ENCODE assay signal across 14 cellular contexts in the genomic region with DNA sequence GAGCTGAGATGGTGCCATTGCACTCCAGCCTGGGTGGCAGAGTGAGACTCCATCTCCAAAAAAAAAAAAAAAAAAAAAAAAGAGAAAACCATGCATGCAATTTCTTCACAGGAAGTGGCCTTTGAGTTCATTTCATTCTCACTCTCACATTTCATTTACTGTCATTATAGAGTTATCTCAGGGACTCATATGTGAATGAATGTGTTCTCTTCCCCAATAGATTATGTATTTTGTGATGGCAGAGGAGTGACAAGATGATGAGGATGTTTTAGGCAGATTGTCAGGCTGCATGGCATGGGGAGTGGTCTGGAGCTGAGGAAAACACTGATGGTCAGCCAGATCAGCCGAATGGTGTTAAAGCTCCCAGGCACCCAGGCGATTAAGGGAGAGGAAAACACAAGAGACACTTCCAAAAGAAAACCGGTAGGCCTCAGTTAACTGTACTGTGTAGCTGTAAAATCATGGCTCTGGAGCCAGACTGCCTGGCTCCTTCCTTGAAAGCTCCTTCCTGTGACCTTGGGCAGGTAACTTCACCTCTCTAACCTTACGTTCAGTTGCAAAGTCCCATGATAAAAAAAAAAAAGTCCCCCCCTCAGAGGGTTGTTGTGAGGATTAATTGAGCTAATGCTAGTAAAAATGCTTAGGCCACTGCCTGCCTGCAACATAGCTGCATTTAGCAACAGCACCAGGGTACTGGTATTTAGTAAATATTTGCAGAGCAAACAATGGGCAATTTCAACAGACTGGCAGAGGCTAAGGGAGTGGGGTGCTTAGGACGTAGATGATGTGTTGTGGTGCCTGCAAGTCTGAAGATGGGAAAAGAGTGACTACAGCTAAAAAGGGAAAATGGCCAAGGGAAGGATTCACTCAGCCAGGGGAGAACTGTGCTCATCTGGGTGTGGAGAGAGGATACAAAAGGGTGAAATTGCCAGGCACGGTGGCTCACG. TPM values are rescaled to one million over a fixed set of nuclear protein-coding genes. Genes with fewer than 3 reads are reported as not detected.
DNase-seq lines count a peak whose midpoint lies in the region; ATAC-seq, FAIRE-seq and TF ChIP-seq lines count a peak whose summit lies in the region.
"Had no signal": no experiment of that assay in that cellular context is flagged by ENCODE, and none has a peak within 500 bp of the region (broad histone marks: within the 10 kb centered on the region; RNA-seq: fewer than 3 reads in every experiment).

No MANE protein-coding gene starts in this region.

- H3K27me3 Mint-ChIP-seq in activated T-cell treated with anti-CD3 and anti-CD28 coated beads, Interleukin-2, amount 50 U/mL, for 72 hours (ENCODE audit: low read depth): no peaks in the 10 kb centered on the region
- H3K27me3 Mint-ChIP-seq: activated B cell treated with CpG ODN at 0.5 μM for 24 hours, memory B cell had no signal

- H3K27me3 ChIP-seq in stomach: no peaks in the 10 kb centered on the region
- H3K27me3 ChIP-seq in tibial nerve: no peaks in the 10 kb centered on the region
- H3K27me3 ChIP-seq: spleen had no signal

- peaks cover 46 to 75% (median 59%) of the 10 kb centered on the region in 4 donors for H3K4me1 ChIP-seq in stomach
- H3K4me1 ChIP-seq in tibial nerve: peaks cover 0 to 27% (median 18%) of the 10 kb centered on the region in 4 donors

- H3K36me3 Mint-ChIP-seq in activated T-cell treated with anti-CD3 and anti-CD28 coated beads, Interleukin-2, amount 50 U/mL, for 72 hours (ENCODE audit: insufficient read depth in 2 of 2): peaks cover 0 to 8% of the 10 kb centered on the region in 2 donors

- H3K4me3 ChIP-seq in stomach (no peak overlapping the region), tibial nerve (no peak overlapping the region)
- H3K4me3 ChIP-seq: spleen had no signal

- TF ChIP-seq CTCF in stomach (IDR thresholded peaks at IDR 0.05) (no peak), tibial nerve (IDR thresholded peaks at IDR 0.05) (no peak)

- H3K9me3 Mint-ChIP-seq in activated T-cell treated with anti-CD3 and anti-CD28 coated beads, Interleukin-2, amount 50 U/mL, for 72 hours: no peaks in the 10 kb centered on the region
- H3K9me3 Mint-ChIP-seq: activated B cell treated with CpG ODN at 0.5 μM for 24 hours, memory B cell had no signal

- 33 to 56% (median 45%) methylated on average over 7 of the region's 7 CpGs for WGBS in stomach, 5 donors
- WGBS in tibial nerve, 2 donors: 75 to 80% methylated on average over 7 of the region's 7 CpGs

- peak; percentile 61 to 63 for ATAC-seq in activated T-cell treated with anti-CD3 and anti-CD28 coated beads, Interleukin-2, amount 50 U/mL, for 72 hours (replicated peaks in 1 of 2)

- TF ChIP-seq POLR2A in stomach (IDR thresholded peaks at IDR 0.05): no peak
- TF ChIP-seq POLR2A in tibial nerve (IDR thresholded peaks at IDR 0.05): no peak

- H3K9me3 ChIP-seq in stomach (no peaks in the 10 kb centered on the region), tibial nerve (no peaks in the 10 kb centered on the region)
- H3K9me3 ChIP-seq: spleen had no signal

- H3K36me3 ChIP-seq in stomach (peaks cover 0 to 25% (median 18%) of the 10 kb centered on the region in 4 donors), tibial nerve (peaks cover 0 to 33% (median 0%) of the 10 kb centered on the region in 3 donors)

- no peak for TF ChIP-seq EP300 in stomach (IDR thresholded peaks at IDR 0.05)
- TF ChIP-seq EP300 in tibial nerve (IDR thresholded peaks at IDR 0.05): no peak

- peak overlapping the region; percentile 51 for H3K27ac Mint-ChIP-seq in activated T-cell treated with anti-CD3 and anti-CD28 coated beads, Interleukin-2, amount 50 U/mL, for 72 hours
- H3K27ac Mint-ChIP-seq: activated B cell treated with CpG ODN at 0.5 μM for 24 hours, memory B cell had no signal

- intact Hi-C loops in stomach (cut with DNase I; ENCODE audit: low total_unique reads): no loop called here

- peaks cover 62% of the 10 kb centered on the region for H3K4me1 Mint-ChIP-seq in activated T-cell treated with anti-CD3 and anti-CD28 coated beads, Interleukin-2, amount 50 U/mL, for 72 hours (ENCODE audit: low read depth)

- no peak for FAIRE-seq in GM19239 (lab: Jason Lieb, UNC)
- FAIRE-seq: GM12892 had no signal

- H3K27ac ChIP-seq in stomach (peak overlapping the region; percentile 54 to 75 (median 70)), tibial nerve (no peak overlapping the region)

- peak overlapping the region; percentile 49 to 80 for H3K4me3 Mint-ChIP-seq in activated T-cell treated with anti-CD3 and anti-CD28 coated beads, Interleukin-2, amount 50 U/mL, for 72 hours
- H3K4me3 Mint-ChIP-seq: activated B cell treated with CpG ODN at 0.5 μM for 24 hours, memory B cell had no signal

- no peak for DNase-seq in activated T-cell treated with anti-CD3 and anti-CD28 coated beads, Interleukin-2, amount 50 U/mL, for 72 hours
- no peak for DNase-seq in activated T-cell treated with anti-CD3 and anti-CD28 coated beads for 4 hours
- DNase-seq in NCI-H748 (lab: John Stamatoyannopoulos, UW; ENCODE audit: unreplicated experiment): peak; percentile 88
- DNase-seq in cerebellar cortex (ENCODE audit: low spot score): peak; percentile 56
- peak; percentile 40 for DNase-seq in stomach
- DNase-seq in GM19239 (ENCODE audit: insufficient read length, low spot score): no peak
- DNase-seq in tibial nerve (ENCODE audit: low spot score in 2 of 2): no peak
- no peak for DNase-seq in kidney glomerular epithelial cell (lab: John Stamatoyannopoulos, UW)
- DNase-seq: activated B cell treated with CpG ODN at 0.5 μM for 24 hours; NK-92 treated with Interleukin-12 subunit alpha and Interleukin-12 subunit beta, amount 100 ng/mL, for 24 hours; spleen; stimulated activated naive CD4-positive, alpha-beta T cell had no signal

RNA-seq across cellular contexts. Expression of a gene that starts 6.9 kb away (rescaled TPM):
- total RNA-seq in activated T-cell treated with anti-CD3 and anti-CD28 coated beads, Interleukin-2, amount 50 U/mL, for 72 hours: 1 to 10 TPM; 7.2 to 7.8 TPM
- 100 to 1,000 TPM in 1 of 5 donors, 10 to 100 TPM in 3, 1 to 10 TPM in 1; 6.4 to 213 (median 21.3) TPM for total RNA-seq in stomach
- 10 to 100 TPM in 2 of 3 donors, 1 to 10 TPM in 1; 8.8 to 18.3 (median 10.4) TPM for polyA plus RNA-seq in stomach
- 10 to 100 TPM; 14.6 to 28.2 (median 23.3) TPM for total RNA-seq in tibial nerve

RNA-seq across cellular contexts. Expression of a gene that starts 8.6 kb away (rescaled TPM):
- total RNA-seq in activated T-cell treated with anti-CD3 and anti-CD28 coated beads, Interleukin-2, amount 50 U/mL, for 72 hours: 1 to 10 TPM; 3.2 to 4.5 TPM
- total RNA-seq in stomach (10 to 100 TPM in 2 of 5 donors, 1 to 10 TPM in 2, not detected in 1; 1.8 to 26.4 (median 11.0) TPM), tibial nerve (10 to 100 TPM in 1 of 4 donors, 1 to 10 TPM in 3; 6.8 to 10.0 (median 8.5) TPM)
- 1 to 10 TPM; 1.9 to 3.7 (median 2.1) TPM for polyA plus RNA-seq in stomach

RNA-seq across cellular contexts. Expression of a gene that starts 35.2 kb away (rescaled TPM):
- total RNA-seq in activated T-cell treated with anti-CD3 and anti-CD28 coated beads, Interleukin-2, amount 50 U/mL, for 72 hours: 10 to 100 TPM; 62.2 to 75.3 TPM
- total RNA-seq in stomach (10 to 100 TPM in 1 of 5 donors, 1 to 10 TPM in 4; 1.2 to 16.2 (median 9.0) TPM), tibial nerve (100 to 1,000 TPM in 1 of 4 donors, 10 to 100 TPM in 3; 37.5 to 109 (median 77.7) TPM)
- polyA plus RNA-seq in stomach: 1 to 10 TPM; 2.4 to 4.6 (median 2.5) TPM

Comparison
In these comparisons a context has a peak if more than half of its experiments do, and no peak if none do; other contexts are left out.
1. DNase-seq: peak in NCI-H748 (single experiment), cerebellar cortex (single experiment) and stomach (single experiment); none in activated T-cell treated with anti-CD3 and anti-CD28 coated beads, Interleukin-2, amount 50 U/mL, for 72 hours (0 of 2), activated T-cell treated with anti-CD3 and anti-CD28 coated beads for 4 hours (single experiment), GM19239 (single experiment), tibial nerve (0 of 2) and kidney glomerular epithelial cell (single experiment).
2. H3K27ac ChIP-seq: peak in stomach (5 of 5); none in tibial nerve (0 of 4).